In genomic region chr2:201780674-201781582, GRCh38 we compare ENCODE assay signal across 8 cellular contexts. TPM values are rescaled to one million over a fixed set of nuclear protein-coding genes. Genes with fewer than 3 reads are reported as not detected.
DNase-seq lines count a peak whose midpoint lies in the region; ATAC-seq and TF ChIP-seq lines count a peak whose summit lies in the region.

Gene ALS2, minus strand, starts transcription at chr2:201780933. Its CDS starts 12,048 bp downstream, at chr2:201768885.

- no peaks in the 10 kb centered on the region for H3K36me3 ChIP-seq in BE2C

- peak within 1 kb of the TSS; percentile 92 for H3K27ac Mint-ChIP-seq in activated CD4-positive, alpha-beta T cell treated with anti-CD3 and anti-CD28 coated beads, Interleukin-2, amount 10 ng/mL, durations not matched to agents 24 days and 14 days

- DNase-seq in BE2C (peak; percentile 94), GM19240 (ENCODE audit: insufficient read length, low spot score) (peak; percentile 80), NCI-H526 (lab: John Stamatoyannopoulos, UW) (peak; percentile 98 to 99), cortex of kidney (lab: John Stamatoyannopoulos, UW) (peak; percentile 55), left colon (peak; percentile 97 to 99)
- peak; percentile 99 for DNase-seq in activated CD4-positive, alpha-beta T cell treated with anti-CD3 and anti-CD28 coated beads, Interleukin-2, amount 10 ng/mL, durations not matched to agents 24 days and 14 days
- DNase-seq in stimulated activated CD4-positive, alpha-beta T cell treated with anti-CD3 and anti-CD28 coated beads, Interleukin-1b, Interleukin-23, amount 100 ng/mL, for 48 hours: peak; percentile 92

- peak within 1 kb of the TSS; percentile 95 for H3K4me3 Mint-ChIP-seq in activated CD4-positive, alpha-beta T cell treated with anti-CD3 and anti-CD28 coated beads, Interleukin-2, amount 10 ng/mL, durations not matched to agents 24 days and 14 days

- no peak for TF ChIP-seq CTCF in BE2C (IDR thresholded peaks at IDR 0.05; ENCODE audit: low read depth, low read length)

- intact Hi-C loops in activated CD4-positive, alpha-beta T cell treated with anti-CD3 and anti-CD28 coated beads, Interleukin-2, amount 10 ng/mL, durations not matched to agents 24 days and 14 days (cut with micrococcal nuclease): loop anchor here (1.0 to 10.0 kb wide), 8 partner anchors 139 to 1254 kb away; partner anchors contain the start of genes FZD7, NOP58, SGO2 and STRADB
- intact Hi-C loops in left colon (cut with DNase I, micrococcal nuclease): no loop called here

- ATAC-seq in HG03460 (IDR thresholded peaks at IDR 0.05; ENCODE audit: unreplicated experiment) (peak; percentile 96), left colon (peak; percentile 94)

- H3K27me3 ChIP-seq in BE2C: no peaks in the 10 kb centered on the region

- no peaks in the 10 kb centered on the region for H3K9me3 ChIP-seq in BE2C

- H3K9me3 Mint-ChIP-seq in activated CD4-positive, alpha-beta T cell treated with anti-CD3 and anti-CD28 coated beads, Interleukin-2, amount 10 ng/mL, durations not matched to agents 24 days and 14 days: no peaks in the 10 kb centered on the region

- peaks cover 3% of the 10 kb centered on the region for H3K36me3 Mint-ChIP-seq in activated CD4-positive, alpha-beta T cell treated with anti-CD3 and anti-CD28 coated beads, Interleukin-2, amount 10 ng/mL, durations not matched to agents 24 days and 14 days (ENCODE audit: low read depth)

- H3K4me1 ChIP-seq in BE2C: no peaks in the 10 kb centered on the region

- H3K27me3 Mint-ChIP-seq in activated CD4-positive, alpha-beta T cell treated with anti-CD3 and anti-CD28 coated beads, Interleukin-2, amount 10 ng/mL, durations not matched to agents 24 days and 14 days: peaks cover 20% of the 10 kb centered on the region

- H3K4me1 Mint-ChIP-seq in activated CD4-positive, alpha-beta T cell treated with anti-CD3 and anti-CD28 coated beads, Interleukin-2, amount 10 ng/mL, durations not matched to agents 24 days and 14 days: peaks cover 22% of the 10 kb centered on the region

- H3K4me3 ChIP-seq in BE2C (ENCODE audit: low read depth, low read length): peak within 1 kb of the TSS; percentile 82

RNA-seq across cellular contexts. Expression of gene ALS2, which starts in this region (rescaled TPM):
- polyA plus RNA-seq in BE2C (2012; ENCODE audit: insufficient read depth, insufficient read length, low read depth): 17.4 TPM
- 10.7 and 11.3 TPM in 2 replicates for total RNA-seq in activated CD4-positive, alpha-beta T cell treated with anti-CD3 and anti-CD28 coated beads, Interleukin-2, amount 10 ng/mL, durations not matched to agents 24 days and 14 days
- total RNA-seq in left colon: 1 to 10 TPM; 9.9 to 10.0 TPM

Comparison
In these comparisons a context has a peak if more than half of its experiments do, and no peak if none do; other contexts are left out.
1. Peak in every context shown above with its lines: DNase-seq, ATAC-seq and H3K4me3 ChIP-seq.